ENCODE assay signal across 8 cellular contexts in the genomic region with DNA sequence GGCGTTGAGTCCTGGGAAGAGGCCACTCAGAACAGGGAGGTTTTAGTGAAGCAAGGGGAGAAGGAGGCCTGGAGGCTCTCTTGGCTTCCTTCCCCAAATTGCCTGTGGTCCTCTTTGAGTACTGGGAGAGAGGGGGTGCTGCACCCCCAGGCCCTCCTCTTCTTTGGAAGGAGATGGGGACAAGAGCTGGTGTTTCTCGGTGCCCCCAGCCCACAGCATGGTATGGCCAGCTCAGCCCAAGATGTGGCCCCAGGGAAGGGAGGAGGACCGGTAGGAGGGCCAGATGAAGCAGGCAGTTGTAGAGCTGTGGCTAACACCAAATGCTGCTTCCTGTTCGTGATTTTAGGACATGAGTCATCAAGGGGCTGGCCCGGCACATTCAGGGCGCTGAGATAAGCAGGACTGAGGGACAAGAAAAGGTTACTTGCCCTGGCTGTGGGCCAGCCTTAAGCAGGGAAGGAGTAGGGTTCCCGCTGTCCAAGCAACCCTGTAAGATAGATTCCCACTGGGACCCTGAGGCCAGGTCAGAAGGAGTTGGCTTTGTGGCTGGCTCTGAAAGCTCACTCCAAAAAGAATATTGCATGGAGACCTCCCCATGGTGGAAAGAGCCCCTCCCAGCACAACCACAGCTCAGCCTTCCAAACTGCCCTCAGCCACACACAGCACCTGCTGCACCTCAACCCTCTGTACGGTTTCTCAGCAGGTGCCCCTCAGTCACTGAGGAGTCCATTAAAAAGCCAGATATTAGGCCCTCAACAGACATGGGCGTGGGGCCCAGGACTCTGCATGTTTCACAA. TPM values are rescaled to one million over a fixed set of nuclear protein-coding genes. Genes with fewer than 3 reads are reported as not detected.
A peak's percentile ranks its signal among the peaks of the same experiment; 100 is the strongest.
DNase-seq lines count a peak whose midpoint lies in the region; ATAC-seq, FAIRE-seq and TF ChIP-seq lines count a peak whose summit lies in the region.

No MANE protein-coding gene starts in this region.

- ATAC-seq in GM18873 (IDR thresholded peaks at IDR 0.05; ENCODE audit: low FRiP score, unreplicated experiment) (peak; percentile 78), HG03103 (IDR thresholded peaks at IDR 0.05; ENCODE audit: low read depth, unreplicated experiment) (peak; percentile 74), heart right ventricle (peak; percentile 88 to 97 (median 96))

- CTCF ChIA-PET in AG04449 (lab: Yijun Ruan, JAX) = interaction anchor here (1.0 to 1.9 kb wide), 3 partner anchors 17 to 67 kb away, joined by 3 to 14 read pairs (median 6); no protein-coding TSS in a partner anchor

- peak; percentile 41; the same call in 1 of the 2 replicates for TF ChIP-seq POLR2A in Raji (IDR thresholded peaks at IDR 0.05; ENCODE audit: insufficient read depth, low read depth, low read length)

- WGBS in heart right ventricle, 2 donors = 26 to 30% methylated on average over 9 of the region's 9 CpGs
- 14 to 20% (median 18%) methylated on average over 9 of the region's 9 CpGs for WGBS in small intestine, 3 donors

- FAIRE-seq in small intestine (lab: Jason Lieb, UNC) = no peak

- POLR2A ChIA-PET in AG04449 (lab: Yijun Ruan, JAX) = no interaction called here

- intact Hi-C loops in heart right ventricle (cut with DNase I) = loop anchor here in 2 of 10 donors (5.0 kb wide), 1 partner anchor 35 kb away; no protein-coding TSS in a partner anchor

- DNase-seq in AG04449 (ENCODE audit: low read depth, low spot score) (peak; percentile 45), heart right ventricle (peak; percentile 92 to 94), small intestine (peak; percentile 97), NCI-H82 treated with DMSO at 0.1 percent for 48 hours (lab: John Stamatoyannopoulos, UW; ENCODE audit: unreplicated experiment) (no peak)
- DNase-seq in activated naive CD4-positive, alpha-beta T cell treated with anti-CD3 and anti-CD28 coated beads, Interleukin-2, amount 50 U/mL, for 16 hours = peak; percentile 65

- no peaks in the 10 kb centered on the region for H3K36me3 ChIP-seq in heart right ventricle
- H3K36me3 ChIP-seq in small intestine (ENCODE audit: control insufficient read depth in 2 of 2, insufficient read depth in 2 of 2, low read length in 2 of 2) = no peaks in the 10 kb centered on the region

- peaks cover 15 to 99% (median 32%) of the 10 kb centered on the region in 9 donors for H3K4me1 ChIP-seq in heart right ventricle
- H3K4me1 ChIP-seq in small intestine (ENCODE audit: control insufficient read depth in 2 of 2, insufficient read depth in 1 of 2, low read depth in 1 of 2, low read length in 1 of 2) = peaks cover 10 to 17% of the 10 kb centered on the region in 2 donors

- TF ChIP-seq CTCF in AG04449 (IDR thresholded peaks at IDR 0.05; ENCODE audit: insufficient read depth, low read length, missing control alignments) (no peak), heart right ventricle (IDR thresholded peaks at IDR 0.05) (no peak)

- H3K27ac ChIP-seq in heart right ventricle = peak overlapping the region; percentile 20 to 96 (median 81)
- peak overlapping the region; percentile 63 to 81 for H3K27ac ChIP-seq in small intestine (ENCODE audit: low read depth in 1 of 2, low read length in 1 of 2)

- H3K4me3 ChIP-seq in AG04449 (ENCODE audit: low read depth, low read length) (no peak overlapping the region), heart right ventricle (peak overlapping the region in 2 of 10 donors; percentile 0 to 2), small intestine (ENCODE audit: low read depth in 1 of 2, low read length in 2 of 2) (no peak overlapping the region)

- H3K27me3 ChIP-seq in heart right ventricle (peaks cover 0 to 4% (median 0%) of the 10 kb centered on the region in 7 donors), small intestine (ENCODE audit: control insufficient read depth in 2 of 2, insufficient read depth in 2 of 2, low read length in 2 of 2) (no peaks in the 10 kb centered on the region)

- no peaks in the 10 kb centered on the region for H3K9me3 ChIP-seq in heart right ventricle
- H3K9me3 ChIP-seq in small intestine (ENCODE audit: control insufficient read depth, low read depth) = no peaks in the 10 kb centered on the region

RNA-seq across cellular contexts. Expression of gene TNFRSF1B, which starts 4.9 kb away (rescaled TPM):
- 10 to 100 TPM in 8 of 10 donors, 1 to 10 TPM in 2; 8.0 to 55.4 (median 15.7) TPM for total RNA-seq in heart right ventricle
- polyA plus RNA-seq in heart right ventricle (10 to 100 TPM; 11.9 to 15.3 TPM), small intestine (10 to 100 TPM; 17.2 to 30.4 (median 20.0) TPM)
